ENCODE assay signal across 18 cellular contexts in the genomic region with DNA sequence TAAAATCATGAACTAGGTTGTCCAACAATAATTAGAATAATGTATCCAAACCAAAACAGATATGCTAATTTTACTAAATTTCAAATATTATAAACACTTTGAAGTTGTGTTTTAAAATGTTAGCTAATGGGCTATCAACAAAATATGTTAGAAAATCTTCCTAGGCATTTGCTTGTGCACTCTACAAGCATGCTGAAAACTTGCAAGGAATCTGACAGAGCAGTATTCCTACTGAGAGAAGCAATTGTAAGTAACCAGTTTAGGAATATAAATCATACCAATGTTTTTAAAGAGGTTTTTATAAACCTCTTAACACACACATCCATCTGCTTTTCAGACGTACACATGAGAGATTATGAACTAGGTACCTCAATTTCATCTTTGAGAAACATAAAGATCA.
"Had no signal": no experiment of that assay in that cellular context is flagged by ENCODE, and none has a peak within 500 bp of the region (broad histone marks: within the 10 kb centered on the region; RNA-seq: fewer than 3 reads in every experiment).

No MANE protein-coding gene starts in this region.

- DNase-seq: activated CD4-positive, CD25-positive, alpha-beta regulatory T cell; activated CD8-positive, alpha-beta memory T cell treated with anti-CD3 and anti-CD28 coated beads, Interleukin-2, amount 10 ng/mL, durations not matched to agents 7 days and 5 days; activated effector memory CD4-positive, alpha-beta T cell treated with anti-CD3 and anti-CD28 coated beads, Interleukin-2, amount 50 U/mL, for 16 hours; activated T-cell treated with anti-CD3 and anti-CD28 coated beads, Interleukin-2, amount 50 U/mL, for 4 hours; effector CD8-positive, alpha-beta T cell; kidney glomerular epithelial cell; naive B cell; small intestine; stomach; thyroid gland had no signal

- H3K36me3 ChIP-seq: right atrium auricular region had no signal

- H3K36me3 Mint-ChIP-seq: activated naive CD4-positive, alpha-beta T cell treated with anti-CD3 and anti-CD28 coated beads, Interleukin-2, amount 50 U/mL, for 72 hours had no signal

- H3K27me3 Mint-ChIP-seq: activated CD8-positive, alpha-beta memory T cell treated with anti-CD3 and anti-CD28 coated beads, Interleukin-2, amount 10 ng/mL, durations not matched to agents 7 days and 5 days; naive B cell had no signal

- H3K4me3 ChIP-seq: coronary artery, gastroesophageal sphincter, hepatocyte, lung, right atrium auricular region, stomach, thyroid gland had no signal

- H3K79me2 ChIP-seq: hepatocyte had no signal

- H3K27ac Mint-ChIP-seq: activated CD8-positive, alpha-beta memory T cell treated with anti-CD3 and anti-CD28 coated beads, Interleukin-2, amount 10 ng/mL, durations not matched to agents 7 days and 5 days; activated naive CD4-positive, alpha-beta T cell treated with anti-CD3 and anti-CD28 coated beads, Interleukin-2, amount 50 U/mL, for 72 hours had no signal

- H3K4me3 Mint-ChIP-seq: activated CD8-positive, alpha-beta memory T cell treated with anti-CD3 and anti-CD28 coated beads, Interleukin-2, amount 10 ng/mL, durations not matched to agents 7 days and 5 days; activated T-cell treated with anti-CD3 and anti-CD28 coated beads, Interleukin-2, amount 50 U/mL, for 4 hours; naive B cell had no signal

- H3K9me3 ChIP-seq: gastroesophageal sphincter, right atrium auricular region, stomach, thyroid gland had no signal

- H3K4me1 ChIP-seq: thyroid gland had no signal

- H3K4me2 ChIP-seq: hepatocyte had no signal

- H3K27me3 ChIP-seq: gastroesophageal sphincter, hepatocyte, right atrium auricular region, stomach, thyroid gland had no signal

- H3K27ac ChIP-seq: coronary artery, epithelial cell of prostate, gastroesophageal sphincter, hepatocyte, right atrium auricular region, stomach, thyroid gland had no signal

- FAIRE-seq: small intestine, urothelium cell line had no signal

- H2AFZ ChIP-seq: hepatocyte had no signal

- H3K4me1 Mint-ChIP-seq: activated CD8-positive, alpha-beta memory T cell treated with anti-CD3 and anti-CD28 coated beads, Interleukin-2, amount 10 ng/mL, durations not matched to agents 7 days and 5 days had no signal

- ATAC-seq: activated CD8-positive, alpha-beta memory T cell treated with anti-CD3 and anti-CD28 coated beads, Interleukin-2, amount 10 ng/mL, durations not matched to agents 7 days and 5 days; activated naive CD4-positive, alpha-beta T cell treated with anti-CD3 and anti-CD28 coated beads, Interleukin-2, amount 50 U/mL, for 72 hours; activated T-cell treated with anti-CD3 and anti-CD28 coated beads, Interleukin-2, amount 50 U/mL, for 4 hours; gastroesophageal sphincter had no signal

- H3K9me3 Mint-ChIP-seq: activated naive CD4-positive, alpha-beta T cell treated with anti-CD3 and anti-CD28 coated beads, Interleukin-2, amount 50 U/mL, for 72 hours; activated T-cell treated with anti-CD3 and anti-CD28 coated beads, Interleukin-2, amount 50 U/mL, for 4 hours; naive B cell had no signal
